In genomic region chr7:131942287-131943150, GRCh38 we compare ENCODE assay signal across 1 cellular context.
A peak's percentile ranks its signal among the peaks of the same experiment; 100 is the strongest.
TF ChIP-seq lines count a peak whose summit lies in the region.

No MANE protein-coding gene starts in this region.

TF ChIP-seq in A549, 52 proteins besides CTCF, POLR2A, EP300 and RAD21:
- TF ChIP-seq ZC3H11A (IDR thresholded peaks at IDR 0.05) (no peak), NFE2L2 (conservative IDR thresholded peaks at IDR 0.05; ENCODE audit: low read length) (no peak), HMGXB4 (CRISPR knock-in tag; IDR thresholded peaks at IDR 0.05; ENCODE audit: borderline replicate concordance) (no peak), MAFK (IDR thresholded peaks at IDR 0.05; ENCODE audit: partially characterized antibody) (peak; percentile 49), CEBPB (IDR thresholded peaks at IDR 0.05) (peak; percentile 64 to 76; a peak in 3 of 4 replicates), HOXB5 (CRISPR knock-in tag; IDR thresholded peaks at IDR 0.05) (no peak), KDM5A (IDR thresholded peaks at IDR 0.05) (no peak), PBX3 (IDR thresholded peaks at IDR 0.05) (no peak), EHF (CRISPR knock-in tag; IDR thresholded peaks at IDR 0.05) (no peak), FOSL2 (IDR thresholded peaks at IDR 0.05) (no peak), FOSL2 (CRISPR knock-in tag; IDR thresholded peaks at IDR 0.05) (no peak), TFCP2L1 (CRISPR knock-in tag; IDR thresholded peaks at IDR 0.05) (no peak), JUNB (IDR thresholded peaks at IDR 0.05) (no peak), BCL3 (IDR thresholded peaks at IDR 0.05) (no peak), ELK1 (IDR thresholded peaks at IDR 0.05; ENCODE audit: low read depth, low read length) (no peak), ZFP36 (IDR thresholded peaks at IDR 0.05; ENCODE audit: borderline replicate concordance, partially characterized antibody) (no peak), CBX2 (IDR thresholded peaks at IDR 0.05; ENCODE audit: borderline replicate concordance, low read depth) (no peak)
